ENCODE assay signal across 9 cellular contexts in genomic region chr2:203673933-203674332, GRCh38. TPM values are rescaled to one million over a fixed set of nuclear protein-coding genes. Genes with fewer than 3 reads are reported as not detected.
DNase-seq lines count a peak whose midpoint lies in the region; ATAC-seq, FAIRE-seq and TF ChIP-seq lines count a peak whose summit lies in the region.
"Had no signal": no experiment of that assay in that cellular context is flagged by ENCODE, and none has a peak within 500 bp of the region (broad histone marks: within the 10 kb centered on the region; RNA-seq: fewer than 3 reads in every experiment).

No MANE protein-coding gene starts in this region.

- H3K4me2 ChIP-seq in keratinocyte (ENCODE audit: control insufficient read depth, extremely low read depth, insufficient read depth, low read depth, low read length) = no peak overlapping the region

- no peaks in the 10 kb centered on the region for H4K20me1 ChIP-seq in keratinocyte (ENCODE audit: control insufficient read depth, extremely low read depth, insufficient read depth, low read length)

- H3K9me3 ChIP-seq in keratinocyte (ENCODE audit: control insufficient read depth, low read depth, low read length) = no peaks in the 10 kb centered on the region

- no peak overlapping the region for H3K9ac ChIP-seq in keratinocyte (ENCODE audit: control insufficient read depth, extremely low read depth, insufficient read depth, low read length)

- H3K27ac ChIP-seq in keratinocyte (ENCODE audit: control insufficient read depth, insufficient read depth, low read length) = no peak overlapping the region

- ATAC-seq in HG02981 (IDR thresholded peaks at IDR 0.05; ENCODE audit: unreplicated experiment) = peak; percentile 98
- ATAC-seq: CD8-positive, alpha-beta T cell had no signal

- peak; percentile 66 for FAIRE-seq in keratinocyte (lab: Jason Lieb, UNC)

- H3K4me1 ChIP-seq in keratinocyte (ENCODE audit: control insufficient read depth, extremely low read depth, insufficient read depth, low read length) = no peaks in the 10 kb centered on the region

- H3K9me1 ChIP-seq in keratinocyte (ENCODE audit: control insufficient read depth, extremely low read depth, insufficient read depth, low read length) = no peaks in the 10 kb centered on the region

- no peaks in the 10 kb centered on the region for H3K27me3 ChIP-seq in keratinocyte (ENCODE audit: control insufficient read depth, extremely low read depth, insufficient read depth, low read length)

- TF ChIP-seq CTCF in keratinocyte (optimal IDR thresholded peaks at IDR 0.05 in 1 of 3, IDR thresholded peaks at IDR 0.05 in 1 of 3, conservative IDR thresholded peaks at IDR 0.05 in 1 of 3; ENCODE audit: extremely low read depth in 1 of 3, insufficient read depth in 2 of 3, low read length in 3 of 3) = no peak

- H2AFZ ChIP-seq in keratinocyte (ENCODE audit: control insufficient read depth, low read length) = no peak overlapping the region

- in situ Hi-C loops in SK-MEL-5 (cut with HindIII; ENCODE audit: low pct_unique_long_range_greater_than_20kb, low sequenced_read_pairs) = no loop called here

- no peaks in the 10 kb centered on the region for H3K79me2 ChIP-seq in keratinocyte (ENCODE audit: control insufficient read depth, insufficient read depth, low read length)

- no peak overlapping the region for H3K4me3 ChIP-seq in keratinocyte (ENCODE audit: control insufficient read depth in 2 of 3, extremely low read depth in 1 of 3, insufficient read depth in 2 of 3, low read depth in 1 of 3, low read length in 3 of 3)

- dilution Hi-C loops in keratinocyte (cut with MboI; ENCODE audit: extremely low pct_ligation_motif_present, low sequenced_read_pairs) = no loop called here

- H3K36me3 ChIP-seq in keratinocyte (ENCODE audit: control insufficient read depth in 2 of 2, extremely low read depth in 1 of 2, insufficient read depth in 2 of 2, low read length in 2 of 2) = no peaks in the 10 kb centered on the region

- DNase-seq in activated gamma-delta T cell treated with Interleukin-2 at 50 U/mL for 16 hours = peak; percentile 6
- no peak for DNase-seq in activated gamma-delta T cell (lab: John Stamatoyannopoulos, UW)
- peak; percentile 84 for DNase-seq in SK-MEL-5 (ENCODE audit: low read depth, low spot score)
- no peak for DNase-seq in keratinocyte (ENCODE audit: low read depth, low spot score)
- DNase-seq in mesenteric fat pad (ENCODE audit: low spot score) = no peak
- no peak for DNase-seq in OCI-M2 (lab: John Stamatoyannopoulos, UW; ENCODE audit: unreplicated experiment)
- no peak for DNase-seq in NCI-H510A (lab: John Stamatoyannopoulos, UW)

RNA-seq across cellular contexts. Expression of gene CD28, which starts 32.5 kb away (rescaled TPM):
- not detected in 2 replicates for total RNA-seq in SK-MEL-5 (2014; rRNA removed; shearing (Covaris generic))
- 0.05 TPM in 1 of 2 replicates, not detected in the other for polyA plus RNA-seq in SK-MEL-5 (2015; cell fraction: cytosol; rRNA removed)
- not detected in 2 replicates for polyA plus RNA-seq in SK-MEL-5 (2015; cell fraction: nucleus; rRNA removed)
- polyA plus RNA-seq in keratinocyte = 0.01 TPM in 1 of 3 replicates, not detected in the others
- not detected for polyA plus RNA-seq in keratinocyte (2011; ENCODE audit: low read depth)
- not detected in 2 replicates for polyA plus RNA-seq in keratinocyte (2011; cell fraction: cytosol; rRNA removed)
- polyA plus RNA-seq in keratinocyte (2011; cell fraction: nucleus; rRNA removed) = not detected in 2 replicates
- polyA plus RNA-seq in keratinocyte (2012; ENCODE audit: low replicate concordance) = not detected in 2 replicates
- not detected in 3 replicates for polyA minus RNA-seq in keratinocyte
- not detected for polyA minus RNA-seq in keratinocyte (2011; cell fraction: cytosol; rRNA and poly(A)+ RNA removed)
- polyA minus RNA-seq in keratinocyte (2011; cell fraction: nucleus; rRNA and poly(A)+ RNA removed) = not detected in 2 replicates
- total RNA-seq in mesenteric fat pad = 15.7 TPM

Comparison
In these comparisons a context has a peak if more than half of its experiments do, and no peak if none do; other contexts are left out.
1. DNase-seq: peak in activated gamma-delta T cell treated with Interleukin-2 at 50 U/mL for 16 hours (single experiment) and SK-MEL-5 (single experiment); none in activated gamma-delta T cell (single experiment), keratinocyte (single experiment), mesenteric fat pad (single experiment), OCI-M2 (single experiment) and NCI-H510A (single experiment).
2. RNA of gene CD28, which starts 32.5 kb away (total RNA-seq): 15.7 TPM in mesenteric fat pad (single experiment); not detected in SK-MEL-5; every median in the first group is over 10 times any median in the second.